ENCODE assay signal across 1 cellular context in genomic region chr5:76365558-76365957, GRCh38.
TF ChIP-seq lines count a peak whose summit lies in the region.

No MANE protein-coding gene starts in this region.

TF ChIP-seq in K562, 482 proteins besides CTCF, POLR2A, EP300 and RAD21 (continued from another document):
- 0 out of 2 replicates have a peak, but pooled peaks have one; percentile 30 for TF ChIP-seq TCF15 (CRISPR knock-in tag; IDR thresholded peaks at IDR 0.05)
- no peak for TF ChIP-seq ZNF561 (CRISPR knock-in tag; conservative IDR thresholded peaks at IDR 0.05)
